Comparison of ENCODE assay signal across 24 cellular contexts in the genomic region with DNA sequence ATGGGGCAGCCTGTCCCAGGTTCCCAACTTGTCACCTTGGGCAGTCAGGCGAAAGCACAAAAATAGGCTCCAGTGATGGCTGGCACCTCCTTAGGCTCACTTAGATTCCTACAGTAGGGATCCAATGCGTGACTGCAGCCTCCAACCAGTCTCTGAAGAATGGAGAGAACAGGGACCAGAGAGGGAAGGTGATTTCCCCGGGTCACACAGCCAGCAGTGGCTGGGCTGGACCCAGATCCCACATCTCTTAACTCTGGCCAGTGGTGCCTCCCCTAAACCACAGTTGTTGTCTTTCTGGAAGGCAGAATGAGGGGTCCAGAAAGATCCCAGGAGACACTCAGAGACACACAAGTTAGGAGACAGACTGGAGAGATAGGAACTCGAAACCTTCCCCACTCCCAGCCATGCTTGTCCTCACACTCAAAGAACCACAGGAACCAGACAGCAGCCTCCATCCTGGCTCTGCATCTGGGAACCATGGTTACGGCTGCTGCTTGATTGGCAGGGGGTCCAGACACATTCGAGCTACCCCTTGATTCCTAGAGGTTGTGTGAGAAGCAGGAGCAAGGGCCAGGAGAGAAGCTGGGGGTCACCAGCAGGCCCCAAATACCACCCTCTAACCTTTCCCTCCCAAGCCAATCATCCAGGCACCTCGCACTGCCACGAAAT. TPM values are rescaled to one million over a fixed set of nuclear protein-coding genes. Genes with fewer than 3 reads are reported as not detected.
DNase-seq lines count a peak whose midpoint lies in the region; TF ChIP-seq lines count a peak whose summit lies in the region.
"Had no signal": no experiment of that assay in that cellular context is flagged by ENCODE, and none has a peak within 500 bp of the region (broad histone marks: within the 10 kb centered on the region; RNA-seq: fewer than 3 reads in every experiment).

No MANE protein-coding gene starts in this region.

- no peaks in the 10 kb centered on the region for H3K79me2 ChIP-seq in mesendoderm (ENCODE audit: control insufficient read depth, insufficient read depth, low read length)

- peak; percentile 55 for DNase-seq in mesendoderm
- no peak for DNase-seq in NCI-H1092 (lab: John Stamatoyannopoulos, UW)
- DNase-seq in KG1 (lab: John Stamatoyannopoulos, UW) = no peak
- DNase-seq in suprapubic skin (ENCODE audit: low spot score in 2 of 2) = no peak
- DNase-seq in NCI-H524 treated with DMSO at 0.1 percent for 48 hours (lab: John Stamatoyannopoulos, UW) = no peak
- DNase-seq: activated CD4-positive, alpha-beta T cell treated with anti-CD3 and anti-CD28 coated beads, Interleukin-2, amount 50 U/mL, for 48 hours; activated CD4-positive, CD25-positive, alpha-beta regulatory T cell; activated CD8-positive, alpha-beta memory T cell treated with anti-CD3 and anti-CD28 coated beads, Interleukin-2, amount 50 U/mL, for 4 hours; aorta; CD4-positive, CD25-positive, alpha-beta regulatory T cell; cerebellar nuclear complex; effector memory CD8-positive, alpha-beta T cell; HFFc6; MG63; naive thymus-derived CD4-positive, alpha-beta T cell; NCI-H1417 treated with DMSO at 0.1 percent for 48 hours; NCI-H2107; NCI-H510A treated with DMSO at 0.1 percent for 48 hours; SIG-M5; stimulated activated naive CD8-positive, alpha-beta T cell treated with anti-CD3 and anti-CD28 coated beads, Interleukin-15, amount 100 ng/mL, for 72 hours had no signal

- no CpG with 5 or more reads among the region's 8 CpGs for WGBS in mesendoderm (ENCODE audit: extremely low coverage, insufficient coverage, low lambda C conversion rate)
- WGBS in suprapubic skin = 77% methylated on average over 8 of the region's 8 CpGs

- H3K4me3 ChIP-seq in mesendoderm (ENCODE audit: low read length) (no peak overlapping the region), skeletal muscle satellite cell (ENCODE audit: low read length) (no peak overlapping the region), suprapubic skin (no peak overlapping the region)
- H3K4me3 ChIP-seq: MG63, transverse colon had no signal

- TF ChIP-seq CTCF in suprapubic skin (IDR thresholded peaks at IDR 0.05) = no peak

- H3K18ac ChIP-seq in mesendoderm (ENCODE audit: low read length) = no peak overlapping the region

- H3K27me3 ChIP-seq in mesendoderm (ENCODE audit: insufficient read depth, low read length, poor library complexity) = no peaks in the 10 kb centered on the region
- peaks cover 4% of the 10 kb centered on the region for H3K27me3 ChIP-seq in skeletal muscle satellite cell (ENCODE audit: control insufficient read depth, insufficient read depth, low read length)
- no peaks in the 10 kb centered on the region for H3K27me3 ChIP-seq in suprapubic skin
- H3K27me3 ChIP-seq: MG63, transverse colon had no signal

- TF ChIP-seq POLR2A in suprapubic skin (IDR thresholded peaks at IDR 0.05) = no peak

- no peak for TF ChIP-seq EP300 in suprapubic skin (IDR thresholded peaks at IDR 0.05)

- no peak overlapping the region for H2AK5ac ChIP-seq in mesendoderm (ENCODE audit: low read length)

- H3K4me2 ChIP-seq in mesendoderm (ENCODE audit: low read length) (no peak overlapping the region), skeletal muscle satellite cell (ENCODE audit: low read length) (peak overlapping the region; percentile 59)

- H3K79me1 ChIP-seq in mesendoderm (ENCODE audit: low read length) = no peaks in the 10 kb centered on the region

- no peak overlapping the region for H3K23ac ChIP-seq in mesendoderm (ENCODE audit: low read length)

- no peak overlapping the region for H2BK120ac ChIP-seq in mesendoderm (ENCODE audit: low read depth, low read length)

- no peak overlapping the region for H2BK5ac ChIP-seq in mesendoderm (ENCODE audit: low read length)

- H4K5ac ChIP-seq in mesendoderm (ENCODE audit: low read length) = no peak overlapping the region

- no peak overlapping the region for H3K4ac ChIP-seq in mesendoderm (ENCODE audit: low read depth, low read length)

- H3K9ac ChIP-seq in mesendoderm (ENCODE audit: low read length) (no peak overlapping the region), skeletal muscle satellite cell (ENCODE audit: low read depth, low read length) (peak overlapping the region; percentile 77)

- H3K27ac ChIP-seq in angular gyrus (ENCODE audit: low read depth, low read length) (peak overlapping the region; percentile 88), cingulate gyrus (ENCODE audit: low read depth, low read length) (peak overlapping the region; percentile 89), mesendoderm (ENCODE audit: low read depth, low read length) (no peak overlapping the region), suprapubic skin (no peak overlapping the region)

- H3K36me3 ChIP-seq in mesendoderm (ENCODE audit: control insufficient read depth, insufficient read depth, low read length) (no peaks in the 10 kb centered on the region), skeletal muscle satellite cell (ENCODE audit: insufficient read depth, low read length) (no peaks in the 10 kb centered on the region), suprapubic skin (no peaks in the 10 kb centered on the region)
- H3K36me3 ChIP-seq: MG63, transverse colon had no signal

- H3K56ac ChIP-seq in mesendoderm (ENCODE audit: low read length) = no peak overlapping the region

- no peak overlapping the region for H2BK15ac ChIP-seq in mesendoderm (replicated peaks; ENCODE audit: low read depth)

- H4K8ac ChIP-seq in mesendoderm (ENCODE audit: low read depth, low read length) = no peak overlapping the region

- H3K4me1 ChIP-seq in mesendoderm (ENCODE audit: control insufficient read depth, low read depth, low read length) = peaks cover 2% of the 10 kb centered on the region
- peaks cover 30% of the 10 kb centered on the region for H3K4me1 ChIP-seq in skeletal muscle satellite cell (ENCODE audit: control insufficient read depth, insufficient read depth, low read length)
- H3K4me1 ChIP-seq in suprapubic skin = peaks cover 6% of the 10 kb centered on the region

- H3K9me3 ChIP-seq in skeletal muscle satellite cell (replicated peaks; ENCODE audit: low read length) = no peaks in the 10 kb centered on the region
- no peaks in the 10 kb centered on the region for H3K9me3 ChIP-seq in suprapubic skin
- H3K9me3 ChIP-seq: MG63, transverse colon had no signal

RNA-seq across cellular contexts. Expression of a gene that starts 33.1 kb away (rescaled TPM):
- polyA plus RNA-seq in mesendoderm (2013, experiment 1 of 2) = 3.3 TPM
- polyA plus RNA-seq in mesendoderm (2013, experiment 2 of 2) = 3.5 TPM
- 4.6 and 5.1 TPM in 2 replicates for total RNA-seq in skeletal muscle satellite cell (2012; rRNA removed)
- 10 to 100 TPM; 30.3 to 53.3 (median 47.3) TPM for total RNA-seq in suprapubic skin
- total RNA-seq: CD4-positive, CD25-positive, alpha-beta regulatory T cell had no signal
- polyA plus RNA-seq: CD4-positive, CD25-positive, alpha-beta regulatory T cell; naive thymus-derived CD4-positive, alpha-beta T cell had no signal

Comparison
In these comparisons a context has a peak if more than half of its experiments do, and no peak if none do; other contexts are left out.
1. H3K27ac ChIP-seq: peak in angular gyrus (single experiment) and cingulate gyrus (single experiment); none in mesendoderm (single experiment) and suprapubic skin (single experiment).